In genomic region chr12:7881736-7882120, GRCh38 we compare ENCODE assay signal across 3 cellular contexts.
TF ChIP-seq lines count a peak whose summit lies in the region.

No MANE protein-coding gene starts in this region.

TF ChIP-seq in WTC11, 78 proteins besides CTCF, POLR2A, EP300 and RAD21:
- TF ChIP-seq NFYB (CRISPR knock-in tag; conservative IDR thresholded peaks at IDR 0.05; ENCODE audit: low read depth) = peak; percentile 68
TF ChIP-seq in WTC11: peak in this region for 1; not testable (repeated sequence) for 77.

TF ChIP-seq in K562, 482 proteins besides CTCF, POLR2A, EP300 and RAD21:
- TF ChIP-seq NFYB (IDR thresholded peaks at IDR 0.05; ENCODE audit: extremely low read depth, insufficient read length) = peak; percentile 54
TF ChIP-seq in K562: peak in this region for 1; not testable (repeated sequence) for 481.

TF ChIP-seq in HepG2, 621 proteins besides CTCF, POLR2A, EP300 and RAD21:
- TF ChIP-seq NFYC (CRISPR knock-in tag; IDR thresholded peaks at IDR 0.05) (peak; percentile 77), POLR2AphosphoS5 (IDR thresholded peaks at IDR 0.05; ENCODE audit: low read depth, low read length) (peak; percentile 21; the same call in 1 of the 2 replicates), NFYB (CRISPR knock-in tag; IDR thresholded peaks at IDR 0.05) (peak; percentile 78)
